9 cellular contexts compared by ENCODE assay signal in genomic region chr2:38554973-38555595, GRCh38. TPM values are rescaled to one million over a fixed set of nuclear protein-coding genes. Genes with fewer than 3 reads are reported as not detected.
DNase-seq lines count a peak whose midpoint lies in the region; ATAC-seq and TF ChIP-seq lines count a peak whose summit lies in the region.
"Had no signal": no experiment of that assay in that cellular context is flagged by ENCODE, and none has a peak within 500 bp of the region (broad histone marks: within the 10 kb centered on the region; RNA-seq: fewer than 3 reads in every experiment).

No MANE protein-coding gene starts in this region.

- H3K4me1 ChIP-seq in heart right ventricle (peaks cover 0 to 20% (median 0%) of the 10 kb centered on the region in 9 donors), Peyer's patch (no peaks in the 10 kb centered on the region)

- DNase-seq in heart right ventricle (no peak), left ventricle myocardium superior (no peak), Peyer's patch (no peak), fibroblast of the conjunctiva (ENCODE audit: low read depth) (peak; percentile 16), germinal center (ENCODE audit: low spot score) (no peak), NCI-H774 (lab: John Stamatoyannopoulos, UW) (no peak)
- DNase-seq: activated naive CD8-positive, alpha-beta T cell treated with anti-CD3 and anti-CD28 coated beads, Interleukin-2, amount 50 U/mL, for 24 hours had no signal

- 96% methylated on average over 8 of the region's 8 CpGs for WGBS in heart right ventricle, 2 donors

- H3K27me3 ChIP-seq in heart right ventricle, result no peaks in the 10 kb centered on the region
- H3K27me3 ChIP-seq in Peyer's patch, result no peaks in the 10 kb centered on the region

- H3K4me3 ChIP-seq in heart right ventricle, result no peak overlapping the region
- H3K4me3 ChIP-seq in Peyer's patch, result no peak overlapping the region

- H3K36me3 ChIP-seq in heart right ventricle (peaks cover 0 to 22% (median 0%) of the 10 kb centered on the region in 9 donors), Peyer's patch (no peaks in the 10 kb centered on the region)

- no peak overlapping the region for H3K27ac ChIP-seq in heart right ventricle
- H3K27ac ChIP-seq in Peyer's patch, result no peak overlapping the region

- H3K9me3 ChIP-seq in heart right ventricle, result peaks cover 0 to 5% (median 0%) of the 10 kb centered on the region in 11 donors
- no peaks in the 10 kb centered on the region for H3K9me3 ChIP-seq in Peyer's patch

- TF ChIP-seq CTCF in heart right ventricle (IDR thresholded peaks at IDR 0.05) (peak in 6 of 9 donors; percentile 13 to 33 (median 26)), Peyer's patch (IDR thresholded peaks at IDR 0.05) (peak in 4 of 6 experiments; percentile 20 to 42 (median 38))

- no peak for ATAC-seq in heart right ventricle
- ATAC-seq in left ventricle myocardium superior, result no peak
- no peak for ATAC-seq in GM21423 (IDR thresholded peaks at IDR 0.05; ENCODE audit: unreplicated experiment)
- no peak for ATAC-seq in GM18511 (IDR thresholded peaks at IDR 0.05; ENCODE audit: unreplicated experiment)
- ATAC-seq: activated naive CD8-positive, alpha-beta T cell treated with anti-CD3 and anti-CD28 coated beads, Interleukin-2, amount 50 U/mL, for 24 hours had no signal

- intact Hi-C loops in heart right ventricle (cut with DNase I), result loop anchor here in 1 of 10 donors (5.0 kb wide), 1 partner anchor 1312 kb away; no protein-coding TSS in a partner anchor
- intact Hi-C loops in left ventricle myocardium superior (cut with micrococcal nuclease), result no loop called here

- no peak for TF ChIP-seq POLR2A in Peyer's patch (IDR thresholded peaks at IDR 0.05)

RNA-seq across cellular contexts. Expression of gene HNRNPLL, which starts 47.6 kb away (rescaled TPM):
- total RNA-seq in heart right ventricle (10 to 100 TPM; 22.4 to 32.7 (median 25.9) TPM), left ventricle myocardium superior (27.0 TPM), Peyer's patch (10 to 100 TPM; 33.3 to 70.1 (median 48.0) TPM)
- 10 to 100 TPM in 1 of 2 donors, 1 to 10 TPM in 1; 8.9 to 13.6 TPM for polyA plus RNA-seq in heart right ventricle
